ENCODE assay signal across 8 cellular contexts in the genomic region with DNA sequence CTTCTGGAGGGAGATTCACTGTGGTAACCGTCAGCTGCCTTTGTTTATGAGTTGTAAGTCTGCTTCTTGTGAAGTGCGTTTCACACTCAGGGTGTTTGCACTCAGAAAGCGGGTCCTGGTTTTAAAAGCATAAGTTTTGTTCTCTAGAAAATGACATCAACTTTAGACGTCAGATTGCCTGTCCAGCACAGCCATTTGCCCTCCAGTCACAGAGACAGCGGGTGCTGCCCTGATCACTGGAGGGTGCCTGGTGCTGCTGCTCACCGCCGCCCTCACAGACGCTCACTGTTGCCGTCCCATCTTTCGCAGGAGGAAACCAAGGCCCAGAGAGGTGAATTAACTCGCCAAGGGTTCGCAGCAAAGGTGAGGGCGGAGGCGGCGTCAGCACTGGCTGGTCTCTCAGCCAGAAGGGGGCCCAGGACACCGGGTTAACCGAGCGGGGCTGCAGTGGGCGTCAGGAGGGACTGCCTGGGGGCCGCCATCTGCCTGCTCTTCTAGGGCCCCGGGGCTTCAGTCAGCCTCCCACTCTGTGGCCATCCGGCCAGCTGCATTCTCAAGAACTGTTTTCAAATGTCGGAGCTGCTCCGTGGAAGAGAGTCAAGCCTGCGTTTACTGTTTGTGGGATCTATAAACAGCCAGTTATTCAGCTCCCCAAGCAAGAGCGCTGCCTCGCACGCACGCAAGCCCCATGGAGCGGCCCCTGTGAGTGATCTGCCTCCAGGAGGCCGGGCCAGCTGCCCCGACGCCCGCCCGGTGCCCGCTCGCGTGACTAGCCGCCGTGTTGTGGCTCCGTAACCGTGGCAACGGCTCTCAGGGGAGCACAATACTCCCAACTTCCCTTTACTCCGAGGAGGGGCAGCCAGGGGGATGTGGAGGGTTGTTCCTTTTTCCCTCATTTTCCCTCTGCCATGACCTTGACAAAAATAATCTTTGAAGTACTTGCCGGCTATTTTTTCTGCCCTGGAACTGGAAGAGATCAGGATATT. TPM values are rescaled to one million over a fixed set of nuclear protein-coding genes. Genes with fewer than 3 reads are reported as not detected.
A peak's percentile ranks its signal among the peaks of the same experiment; 100 is the strongest.
DNase-seq lines count a peak whose midpoint lies in the region; ATAC-seq and TF ChIP-seq lines count a peak whose summit lies in the region.

No MANE protein-coding gene starts in this region.

- ATAC-seq in GM19467 (IDR thresholded peaks at IDR 0.05; ENCODE audit: unreplicated experiment) (peak; percentile 66), HG03520 (IDR thresholded peaks at IDR 0.05; ENCODE audit: unreplicated experiment) (peak; percentile 89), Right ventricle myocardium superior (ENCODE audit: poor library complexity) (peak; percentile 94)

- H3K27me3 Mint-ChIP-seq in activated T-helper 2 cell treated with anti-CD3 and anti-CD28 coated beads, Interferon-gamma antibody, Interleukin-2, Interleukin-4, amounts not matched to agents 10 μg/mL and 5 μg/mL and 100 μg/mL, durations not matched to agents 14 hours and 24 hours and 36 hours (ENCODE audit: low read depth): no peaks in the 10 kb centered on the region
- H3K27me3 Mint-ChIP-seq in progenitor cell of endocrine pancreas: peaks cover 34% of the 10 kb centered on the region

- intact Hi-C loops in activated T-helper 2 cell treated with anti-CD3 and anti-CD28 coated beads, Interferon-gamma antibody, Interleukin-2, Interleukin-4, amounts not matched to agents 10 μg/mL and 5 μg/mL and 100 μg/mL, durations not matched to agents 14 hours and 24 hours and 36 hours (cut with micrococcal nuclease): no loop called here
- intact Hi-C loops in Right ventricle myocardium superior (cut with DNase I): no loop called here

- DNase-seq in DMS53 (lab: John Stamatoyannopoulos, UW) (peak; percentile 100), NCI-H69 (lab: John Stamatoyannopoulos, UW) (peak; percentile 94), Right ventricle myocardium superior (peak; percentile 92), progenitor cell of endocrine pancreas (ENCODE audit: low spot score, unreplicated experiment) (peak; percentile 13), inferior parietal cortex (ENCODE audit: extremely low spot score) (no peak)
- DNase-seq in activated T-helper 2 cell treated with anti-CD3 and anti-CD28 coated beads, Interferon-gamma antibody, Interleukin-2, Interleukin-4, amounts not matched to agents 10 μg/mL and 5 μg/mL and 100 μg/mL, durations not matched to agents 14 hours and 24 hours and 36 hours (ENCODE audit: low spot score): peak; percentile 58

- no peaks in the 10 kb centered on the region for H3K9me3 Mint-ChIP-seq in activated T-helper 2 cell treated with anti-CD3 and anti-CD28 coated beads, Interferon-gamma antibody, Interleukin-2, Interleukin-4, amounts not matched to agents 10 μg/mL and 5 μg/mL and 100 μg/mL, durations not matched to agents 14 hours and 24 hours and 36 hours
- H3K9me3 Mint-ChIP-seq in progenitor cell of endocrine pancreas (ENCODE audit: low read depth): no peaks in the 10 kb centered on the region

- H3K4me1 Mint-ChIP-seq in activated T-helper 2 cell treated with anti-CD3 and anti-CD28 coated beads, Interferon-gamma antibody, Interleukin-2, Interleukin-4, amounts not matched to agents 10 μg/mL and 5 μg/mL and 100 μg/mL, durations not matched to agents 14 hours and 24 hours and 36 hours (ENCODE audit: low read depth): peaks cover 33% of the 10 kb centered on the region
- H3K4me1 Mint-ChIP-seq in progenitor cell of endocrine pancreas (ENCODE audit: low read depth): no peaks in the 10 kb centered on the region

- TF ChIP-seq CTCF in progenitor cell of endocrine pancreas (IDR thresholded peaks at IDR 0.05; ENCODE audit: unreplicated experiment): no peak

- H3K36me3 Mint-ChIP-seq in activated T-helper 2 cell treated with anti-CD3 and anti-CD28 coated beads, Interferon-gamma antibody, Interleukin-2, Interleukin-4, amounts not matched to agents 10 μg/mL and 5 μg/mL and 100 μg/mL, durations not matched to agents 14 hours and 24 hours and 36 hours (ENCODE audit: low read depth): peaks cover 48% of the 10 kb centered on the region
- no peaks in the 10 kb centered on the region for H3K36me3 Mint-ChIP-seq in progenitor cell of endocrine pancreas (ENCODE audit: insufficient read depth)

- H3K27ac Mint-ChIP-seq in activated T-helper 2 cell treated with anti-CD3 and anti-CD28 coated beads, Interferon-gamma antibody, Interleukin-2, Interleukin-4, amounts not matched to agents 10 μg/mL and 5 μg/mL and 100 μg/mL, durations not matched to agents 14 hours and 24 hours and 36 hours: peak overlapping the region; percentile 92
- H3K27ac Mint-ChIP-seq in progenitor cell of endocrine pancreas: peak overlapping the region; percentile 56

- peak overlapping the region; percentile 63 for H3K4me3 Mint-ChIP-seq in activated T-helper 2 cell treated with anti-CD3 and anti-CD28 coated beads, Interferon-gamma antibody, Interleukin-2, Interleukin-4, amounts not matched to agents 10 μg/mL and 5 μg/mL and 100 μg/mL, durations not matched to agents 14 hours and 24 hours and 36 hours (ENCODE audit: low read depth)
- H3K4me3 Mint-ChIP-seq in progenitor cell of endocrine pancreas (ENCODE audit: low read depth): no peak overlapping the region

RNA-seq across cellular contexts. Expression of a gene that starts 43.4 kb away (rescaled TPM):
- total RNA-seq in activated T-helper 2 cell treated with anti-CD3 and anti-CD28 coated beads, Interferon-gamma antibody, Interleukin-2, Interleukin-4, amounts not matched to agents 10 μg/mL and 5 μg/mL and 100 μg/mL, durations not matched to agents 14 hours and 24 hours and 36 hours: 62.3 and 66.4 TPM in 2 replicates
- total RNA-seq in Right ventricle myocardium superior: 46.4 TPM
- total RNA-seq in progenitor cell of endocrine pancreas: 66.5 and 67.3 TPM in 2 replicates
